In the genomic region with DNA sequence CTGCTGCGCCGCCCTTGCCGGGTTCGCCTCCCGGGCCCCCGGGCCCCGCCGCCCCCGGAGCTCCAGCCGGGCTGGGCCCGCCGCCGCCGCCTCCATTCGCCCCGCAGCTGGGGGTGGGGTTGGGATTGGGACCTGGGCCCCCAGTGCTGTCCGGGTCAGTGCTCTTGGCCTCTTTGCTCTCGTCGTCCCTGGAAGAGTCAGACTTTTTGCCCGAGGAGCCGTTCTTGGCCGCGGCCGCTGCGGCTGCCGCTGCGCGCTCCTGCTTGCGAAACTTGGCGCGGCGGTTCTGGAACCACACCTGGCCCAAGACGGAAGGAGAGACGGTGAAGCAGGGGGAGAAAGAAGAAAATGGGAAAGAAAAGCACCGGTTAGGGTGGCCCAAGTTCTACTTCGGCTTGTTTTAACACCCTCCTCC, we compare ENCODE assay signal across 26 cellular contexts. TPM values are rescaled to one million over a fixed set of nuclear protein-coding genes. Genes with fewer than 3 reads are reported as not detected.
DNase-seq lines count a peak whose midpoint lies in the region; ATAC-seq and TF ChIP-seq lines count a peak whose summit lies in the region.
"Had no signal": no experiment of that assay in that cellular context is flagged by ENCODE, and none has a peak within 500 bp of the region (broad histone marks: within the 10 kb centered on the region; RNA-seq: fewer than 3 reads in every experiment).

No MANE protein-coding gene starts in this region.

- H4K20me1 ChIP-seq in GM23248 (ENCODE audit: insufficient read depth), result no peaks in the 10 kb centered on the region

- H3K14ac ChIP-seq in neuronal stem cell (ENCODE audit: low read length), result no peak overlapping the region

- CTCF ChIA-PET in WTC11 (lab: Charles Lee), result interaction anchor here (1.3 kb wide), 1 partner anchor 135 kb away, joined by 3 read pairs; no protein-coding TSS in a partner anchor
- CTCF ChIA-PET in CD4-positive, alpha-beta T cell (lab: Charles Lee), result no interaction called here

- peak overlapping the region; percentile 68 for H3K4me3 Mint-ChIP-seq in WTC11
- H3K4me3 Mint-ChIP-seq in CD4-positive, alpha-beta T cell, result no peak overlapping the region
- H3K4me3 Mint-ChIP-seq: activated T-helper 17 cell treated with anti-CD3 and anti-CD28 coated beads, Interleukin-2, amount 50 U/mL, for 72 hours; CD4-positive, alpha-beta memory T cell; T-cell had no signal

- WGBS in GM23248 (ENCODE audit: low coverage in 1 of 2, low lambda C conversion rate in 2 of 2, missing lambda C conversion rate in 2 of 2), 2 experiments, result 4 to 7% methylated on average over 23 to 27 of the region's 36 CpGs
- WGBS in neuronal stem cell (ENCODE audit: extremely low coverage in 2 of 2, insufficient read length in 2 of 2, insufficient replicate concordance in 1 of 2), 2 donors, result no CpG with 5 or more reads among the region's 36 CpGs

- ATAC-seq in WTC11 (no peak; the same call in 1 of the 2 replicates), HG02571 (IDR thresholded peaks at IDR 0.05; ENCODE audit: unreplicated experiment) (no peak)
- ATAC-seq in CD4-positive, alpha-beta T cell (ENCODE audit: poor library complexity), result no peak
- ATAC-seq: activated T-helper 17 cell treated with anti-CD3 and anti-CD28 coated beads, Interleukin-2, amount 50 U/mL, for 72 hours; gastroesophageal sphincter; left lung; stimulated activated naive CD8-positive, alpha-beta T cell treated with anti-CD3 and anti-CD28 coated beads, Interleukin-15, Interleukin-2, amounts not matched to agents 100 U/mL and 50 U/mL, for 24 hours; T-cell had no signal

- POLR2A ChIA-PET in WTC11 (lab: Charles Lee), result no interaction called here
- POLR2A ChIA-PET in CD4-positive, alpha-beta T cell (lab: Charles Lee), result no interaction called here

- no peaks in the 10 kb centered on the region for H3K79me1 ChIP-seq in neuronal stem cell (ENCODE audit: low read depth, low read length)

- intact Hi-C loops in CD4-positive, alpha-beta T cell (cut with DNase I, micrococcal nuclease), result no loop called here

- H3K36me3 Mint-ChIP-seq in WTC11, result no peaks in the 10 kb centered on the region; the same call in 1 of the 2 replicates
- H3K36me3 Mint-ChIP-seq in CD4-positive, alpha-beta T cell (ENCODE audit: low read depth), result no peaks in the 10 kb centered on the region
- H3K36me3 Mint-ChIP-seq: CD4-positive, alpha-beta memory T cell; T-cell had no signal

- no peaks in the 10 kb centered on the region for H3K79me2 ChIP-seq in GM23248 (ENCODE audit: insufficient read depth)

- H3K4me1 ChIP-seq in GM23248 (ENCODE audit: insufficient read depth) (no peaks in the 10 kb centered on the region), iPS-15b (ENCODE audit: control insufficient read depth, insufficient read depth, low read length) (peaks cover 11% of the 10 kb centered on the region), neuronal stem cell (ENCODE audit: control insufficient read depth in 2 of 2, insufficient read depth in 1 of 2, low read depth in 1 of 2, low read length in 2 of 2) (peaks cover 0 to 2% of the 10 kb centered on the region in 2 donors)

- H3K18ac ChIP-seq in neuronal stem cell (ENCODE audit: low read length), result no peak overlapping the region

- no peak overlapping the region for H2BK15ac ChIP-seq in neuronal stem cell (ENCODE audit: low read length)

- H3K36me3 ChIP-seq in GM23248 (ENCODE audit: low read depth), result no peaks in the 10 kb centered on the region
- H3K36me3 ChIP-seq in iPS-15b (ENCODE audit: control insufficient read depth, insufficient read depth, low read length), result no peaks in the 10 kb centered on the region
- H3K36me3 ChIP-seq in neuronal stem cell (replicated peaks in 1 of 2; ENCODE audit: control insufficient read depth in 2 of 2, insufficient read depth in 2 of 2, low read length in 2 of 2), result no peaks in the 10 kb centered on the region
- H3K36me3 ChIP-seq: esophagus squamous epithelium, gastroesophageal sphincter, left lung, thyroid gland had no signal

- no peak overlapping the region for H3K23ac ChIP-seq in neuronal stem cell (ENCODE audit: low read depth, low read length, poor library complexity)

- H3K27ac ChIP-seq in GM23248 (no peak overlapping the region), neuronal stem cell (replicated peaks; ENCODE audit: low read length) (no peak overlapping the region)
- no peak overlapping the region for H3K27ac ChIP-seq in CD4-positive, alpha-beta T cell (ENCODE audit: low read depth, low read length)
- H3K27ac ChIP-seq: esophagus squamous epithelium, gastroesophageal sphincter, left lung, thyroid gland had no signal

- in situ Hi-C loops in GM23248 (cut with MboI), result no loop called here

- TF ChIP-seq CTCF in WTC11 (IDR thresholded peaks at IDR 0.05), result no peak
- TF ChIP-seq CTCF in CD4-positive, alpha-beta T cell (IDR thresholded peaks at IDR 0.05), result no peak

- no peak overlapping the region for H2BK120ac ChIP-seq in neuronal stem cell (ENCODE audit: low read depth, low read length)

- H3K27me3 Mint-ChIP-seq in WTC11 (ENCODE audit: low read depth), result peaks cover 99% of the 10 kb centered on the region
- H3K27me3 Mint-ChIP-seq in CD4-positive, alpha-beta T cell, result peaks cover 80% of the 10 kb centered on the region

- peaks cover 79% of the 10 kb centered on the region for H3K27me3 ChIP-seq in GM23248 (replicated peaks; ENCODE audit: insufficient read depth)
- H3K27me3 ChIP-seq in iPS-15b (ENCODE audit: control insufficient read depth, insufficient read depth, low read length), result peaks cover 97% of the 10 kb centered on the region
- H3K27me3 ChIP-seq in neuronal stem cell (ENCODE audit: control insufficient read depth in 3 of 3, insufficient read depth in 3 of 3, low read depth in 1 of 3, low read length in 3 of 3), result peaks cover 47 to 99% (median 89%) of the 10 kb centered on the region in 3 experiments
- peaks cover 80% of the 10 kb centered on the region for H3K27me3 ChIP-seq in CD4-positive, alpha-beta T cell (ENCODE audit: control insufficient read depth, insufficient read depth, low read length)

- no peak overlapping the region for H3K27ac Mint-ChIP-seq in WTC11
- H3K27ac Mint-ChIP-seq in CD4-positive, alpha-beta T cell, result no peak overlapping the region
- H3K27ac Mint-ChIP-seq: activated T-helper 17 cell treated with anti-CD3 and anti-CD28 coated beads, Interleukin-2, amount 50 U/mL, for 72 hours; CD4-positive, alpha-beta memory T cell; T-cell had no signal

- H3K9me2 ChIP-seq in GM23248 (ENCODE audit: insufficient read depth), result no peaks in the 10 kb centered on the region

- no peaks in the 10 kb centered on the region for H3K9me3 ChIP-seq in GM23248 (ENCODE audit: low read depth)
- no peaks in the 10 kb centered on the region for H3K9me3 ChIP-seq in iPS-15b (ENCODE audit: control insufficient read depth, insufficient read depth, low read length)
- H3K9me3 ChIP-seq in neuronal stem cell (replicated peaks in 1 of 2; ENCODE audit: control insufficient read depth in 2 of 2, insufficient read depth in 1 of 2, low read depth in 1 of 2, low read length in 2 of 2), result peaks cover 13 to 22% of the 10 kb centered on the region in 2 donors
- peaks cover 7% of the 10 kb centered on the region for H3K9me3 ChIP-seq in CD4-positive, alpha-beta T cell (ENCODE audit: control insufficient read depth, low read length)
- H3K9me3 ChIP-seq: left lung, thyroid gland had no signal

- H2AFZ ChIP-seq in GM23248 (no peak overlapping the region), neuronal stem cell (ENCODE audit: low read length) (peak overlapping the region; percentile 64)

- H3K4me3 ChIP-seq in GM23248 (no peak overlapping the region), iPS-15b (ENCODE audit: low read depth, low read length) (peak overlapping the region; percentile 12), neuronal stem cell (ENCODE audit: low read length in 2 of 2) (no peak overlapping the region)
- H3K4me3 ChIP-seq: esophagus squamous epithelium, gastroesophageal sphincter, left lung, thyroid gland had no signal

- no peak overlapping the region for H3K9ac ChIP-seq in GM23248
- H3K9ac ChIP-seq in iPS-15b (ENCODE audit: low read depth, low read length), result no peak overlapping the region
- no peak overlapping the region for H3K9ac ChIP-seq in neuronal stem cell (ENCODE audit: low read depth, low read length, poor library complexity)

- no peak overlapping the region for H2AK5ac ChIP-seq in neuronal stem cell (ENCODE audit: low read depth, low read length)

- no peak overlapping the region for H4K8ac ChIP-seq in neuronal stem cell (ENCODE audit: low read depth, low read length)

- H3K4ac ChIP-seq in neuronal stem cell (ENCODE audit: low read length), result no peak overlapping the region

- no peaks in the 10 kb centered on the region for H3F3A ChIP-seq in GM23248 (ENCODE audit: insufficient read depth)

- peaks cover 55% of the 10 kb centered on the region for H3K4me1 Mint-ChIP-seq in WTC11
- peaks cover 6% of the 10 kb centered on the region for H3K4me1 Mint-ChIP-seq in CD4-positive, alpha-beta T cell (ENCODE audit: low read depth)
- H3K4me1 Mint-ChIP-seq: activated T-helper 17 cell treated with anti-CD3 and anti-CD28 coated beads, Interleukin-2, amount 50 U/mL, for 72 hours had no signal

- no peak overlapping the region for H2BK5ac ChIP-seq in neuronal stem cell (ENCODE audit: low read length)

- peak; percentile 10 for DNase-seq in GM23248
- peak; percentile 26 for DNase-seq in WTC11 (ENCODE audit: low spot score)
- DNase-seq in neuronal stem cell (ENCODE audit: low spot score), result peak; percentile 24
- no peak for DNase-seq in CD4-positive, alpha-beta T cell
- no peak for DNase-seq in Kasumi-1 (lab: John Stamatoyannopoulos, UW)
- no peak for DNase-seq in globus pallidus (ENCODE audit: low spot score)
- DNase-seq: activated CD4-positive, alpha-beta T cell treated with anti-CD3 and anti-CD28 coated beads, Interleukin-2, amount 50 U/mL, for 1 hour; CD4-positive, alpha-beta memory T cell; effector memory CD4-positive, alpha-beta T cell; esophagus squamous epithelium; GDM1; NCI-H1092 treated with DMSO at 0.1 percent for 48 hours; NCI-H2029; NCI-H226; NCI-H774; OCI-M1; SIG-M5; stimulated activated CD4-positive, alpha-beta T cell treated with anti-CD3 and anti-CD28 coated beads, Interleukin-4, amount 100 ng/mL, for 1 hour; stimulated activated naive CD8-positive, alpha-beta T cell treated with anti-CD3 and anti-CD28 coated beads, Interleukin-15, Interleukin-2, amounts not matched to agents 100 U/mL and 50 U/mL, for 24 hours; T-cell; thyroid gland had no signal

- no peak overlapping the region for H2BK12ac ChIP-seq in neuronal stem cell (ENCODE audit: low read length)

- no peak overlapping the region for H4K91ac ChIP-seq in neuronal stem cell (ENCODE audit: low read depth, low read length, poor library complexity)

- no peaks in the 10 kb centered on the region for H3K9me3 Mint-ChIP-seq in WTC11
- H3K9me3 Mint-ChIP-seq in CD4-positive, alpha-beta T cell, result no peaks in the 10 kb centered on the region
- H3K9me3 Mint-ChIP-seq: T-cell had no signal

- H3K4me2 ChIP-seq in GM23248 (ENCODE audit: unreplicated experiment), result no peak overlapping the region
- peak overlapping the region; percentile 28 for H3K4me2 ChIP-seq in neuronal stem cell (ENCODE audit: insufficient read depth, low read length, poor library complexity, severe bottlenecking)

TF ChIP-seq in WTC11, 78 proteins besides CTCF, POLR2A, EP300 and RAD21 (continues in another document):
- no peak for TF ChIP-seq PRRX2 (CRISPR knock-in tag; IDR thresholded peaks at IDR 0.05)

RNA-seq across cellular contexts. Expression of a gene that starts 2.5 kb away (rescaled TPM):
- not detected in 2 replicates for total RNA-seq in GM23248 (2014; rRNA removed; shearing (Covaris generic))
- polyA plus RNA-seq in GM23248 (2016; fragmentation: Nextera tagmentation; extraction: Ambion mirVana), result not detected in 2 replicates
- not detected in 3 replicates for total RNA-seq in WTC11 (2021)
- not detected for polyA plus RNA-seq in neuronal stem cell (2013, experiment 1 of 2)
- 0.01 TPM for polyA plus RNA-seq in neuronal stem cell (2013, experiment 2 of 2)
- total RNA-seq in CD4-positive, alpha-beta T cell, result not detected
- total RNA-seq: activated T-helper 17 cell treated with anti-CD3 and anti-CD28 coated beads, Interleukin-2, amount 50 U/mL, for 72 hours; CD4-positive, alpha-beta memory T cell; esophagus squamous epithelium; left lung; T-cell; thyroid gland had no signal
- polyA plus RNA-seq: CD4-positive, alpha-beta memory T cell had no signal

Comparison
In these comparisons a context has a peak if more than half of its experiments do, and no peak if none do; other contexts are left out.
1. DNase-seq: peak in GM23248 (single experiment), WTC11 (single experiment) and neuronal stem cell (single experiment); none in CD4-positive, alpha-beta T cell (0 of 10), Kasumi-1 (0 of 2) and globus pallidus (single experiment).